In the genomic region with DNA sequence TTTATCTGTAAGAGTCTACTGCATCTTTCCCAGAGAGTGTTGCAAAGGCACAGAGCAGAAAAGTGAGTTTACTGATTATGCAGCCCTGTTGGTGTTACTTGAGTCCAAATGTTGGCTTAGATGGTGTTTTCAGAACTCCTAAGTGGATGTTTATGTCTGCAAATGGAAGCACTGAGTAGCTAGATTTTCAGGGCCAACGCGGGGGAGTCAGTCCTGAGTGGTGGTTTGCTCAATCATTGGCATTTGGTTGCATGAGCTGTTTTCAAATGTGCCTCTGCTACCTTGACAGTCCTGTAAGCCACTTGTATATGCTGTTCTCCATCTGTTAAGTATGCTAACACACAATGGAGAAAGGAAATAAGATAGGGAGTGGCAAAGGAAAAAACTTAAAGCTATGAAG, we compare ENCODE assay signal across 1 cellular context.
TF ChIP-seq lines count a peak whose summit lies in the region.

No MANE protein-coding gene starts in this region.

TF ChIP-seq in IMR-90, 13 proteins besides CTCF, POLR2A, EP300 and RAD21:
- TF ChIP-seq CHD1 (IDR thresholded peaks at IDR 0.05; ENCODE audit: low read depth, low read length): no peak
- no peak for TF ChIP-seq FOS (IDR thresholded peaks at IDR 0.05; ENCODE audit: low read depth, low read length)
- TF ChIP-seq RFX5 (IDR thresholded peaks at IDR 0.05; ENCODE audit: low read depth, low read length): no peak
- TF ChIP-seq, protein P1, sequence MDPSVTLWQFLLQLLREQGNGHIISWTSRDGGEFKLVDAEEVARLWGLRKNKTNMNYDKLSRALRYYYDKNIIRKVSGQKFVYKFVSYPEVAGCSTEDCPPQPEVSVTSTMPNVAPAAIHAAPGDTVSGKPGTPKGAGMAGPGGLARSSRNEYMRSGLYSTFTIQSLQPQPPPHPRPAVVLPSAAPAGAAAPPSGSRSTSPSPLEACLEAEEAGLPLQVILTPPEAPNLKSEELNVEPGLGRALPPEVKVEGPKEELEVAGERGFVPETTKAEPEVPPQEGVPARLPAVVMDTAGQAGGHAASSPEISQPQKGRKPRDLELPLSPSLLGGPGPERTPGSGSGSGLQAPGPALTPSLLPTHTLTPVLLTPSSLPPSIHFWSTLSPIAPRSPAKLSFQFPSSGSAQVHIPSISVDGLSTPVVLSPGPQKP (IDR thresholded peaks at IDR 0.05; ENCODE audit: borderline replicate concordance, low read depth, low read length): no peak
- TF ChIP-seq MAFK (IDR thresholded peaks at IDR 0.05; ENCODE audit: low read depth, low read length): no peak
- no peak for TF ChIP-seq SMC3 (IDR thresholded peaks at IDR 0.05; ENCODE audit: low read depth, low read length)
- no peak for TF ChIP-seq BHLHE40 (IDR thresholded peaks at IDR 0.05; ENCODE audit: low read depth, low read length)
TF ChIP-seq in IMR-90: peak in this region for 0.
